In genomic region chr17:4999429-5000093, GRCh38 we compare ENCODE assay signal across 9 cellular contexts. TPM values are rescaled to one million over a fixed set of nuclear protein-coding genes. Genes with fewer than 3 reads are reported as not detected.
A peak's percentile ranks its signal among the peaks of the same experiment; 100 is the strongest.
DNase-seq lines count a peak whose midpoint lies in the region; ATAC-seq, FAIRE-seq and TF ChIP-seq lines count a peak whose summit lies in the region.
"Had no signal": no experiment of that assay in that cellular context is flagged by ENCODE, and none has a peak within 500 bp of the region (broad histone marks: within the 10 kb centered on the region; RNA-seq: fewer than 3 reads in every experiment).

No MANE protein-coding gene starts in this region.

- BruUV-seq in HepG2 (replicated peaks; lab: Mats Ljungman, UMichigan): TSS peak; percentile 73

- TF ChIP-seq POLR2A in body of pancreas (IDR thresholded peaks at IDR 0.05) (no peak), HepG2 (IDR thresholded peaks at IDR 0.05; ENCODE audit: insufficient read depth in 1 of 2, low read depth in 2 of 2, low read length in 2 of 2) (no peak), tibial nerve (IDR thresholded peaks at IDR 0.05) (no peak)

- H3K36me3 ChIP-seq in body of pancreas (replicated peaks in 1 of 2; ENCODE audit: insufficient read depth in 1 of 2, low read depth in 2 of 2) (peaks cover 9 to 22% of the 10 kb centered on the region in 2 donors), HepG2 (replicated peaks in 1 of 2; ENCODE audit: control insufficient read depth in 1 of 2, insufficient read depth in 2 of 2, low read length in 2 of 2) (peaks cover 15 to 38% of the 10 kb centered on the region in 2 experiments), tibial nerve (peaks cover 0 to 39% (median 26%) of the 10 kb centered on the region in 3 donors)

- H3K36me3 Mint-ChIP-seq in activated CD4-positive, alpha-beta T cell treated with anti-CD3 and anti-CD28 coated beads, Interleukin-2, amount 10 ng/mL, durations not matched to agents 7 days and 5 days (ENCODE audit: low read depth): peaks cover 39% of the 10 kb centered on the region

- no peaks in the 10 kb centered on the region for H4K20me1 ChIP-seq in HepG2 (ENCODE audit: insufficient read depth, low read length)

- H3K27me3 ChIP-seq in body of pancreas (no peaks in the 10 kb centered on the region), HepG2 (ENCODE audit: control insufficient read depth in 1 of 2, insufficient read depth in 2 of 2, low read length in 2 of 2) (no peaks in the 10 kb centered on the region; a peak in 1 of 5 replicates), tibial nerve (no peaks in the 10 kb centered on the region)

- in situ Hi-C loops in HepG2 (cut with HindIII; ENCODE audit: extremely low pct_ligation_motif_present, low pct_unique_long_range_greater_than_20kb): no loop called here

- TF ChIP-seq RAD21 in HepG2 (CRISPR knock-in tag; IDR thresholded peaks at IDR 0.05): no peak

- CTCF ChIA-PET in activated CD4-positive, alpha-beta T cell treated with anti-CD3 and anti-CD28 coated beads, Interleukin-2, amount 10 ng/mL, durations not matched to agents 7 days and 5 days (lab: Charles Lee): interaction anchor here (1.0 to 2.3 kb wide), 5 partner anchors 10 to 61 kb away, joined by 3 to 9 read pairs (median 3); no protein-coding TSS in a partner anchor
- CTCF ChIA-PET in HepG2 (lab: Yijun Ruan, JAX; ENCODE audit: low intra/inter-chr PET ratio, low total read pairs): no interaction called here

- H3K4me3 ChIP-seq in body of pancreas (no peak overlapping the region), HepG2 (replicated peaks in 1 of 3; ENCODE audit: insufficient read depth in 1 of 3, low read depth in 2 of 3, low read length in 3 of 3) (peak overlapping the region; percentile 91 to 93 (median 92)), tibial nerve (peak overlapping the region in 3 of 4 donors; percentile 69 to 96 (median 86))

- TF ChIP-seq CTCF in body of pancreas (IDR thresholded peaks at IDR 0.05) (no peak), HepG2 (CRISPR knock-in tag; IDR thresholded peaks at IDR 0.05) (no peak), tibial nerve (IDR thresholded peaks at IDR 0.05) (no peak)

- peaks cover 4% of the 10 kb centered on the region for H3K27me3 Mint-ChIP-seq in activated CD4-positive, alpha-beta T cell treated with anti-CD3 and anti-CD28 coated beads, Interleukin-2, amount 10 ng/mL, durations not matched to agents 7 days and 5 days

- 46 to 53% methylated on average over 11 to 12 of the region's 12 CpGs for WGBS in body of pancreas, 2 donors
- 67% methylated on average over 12 of the region's 12 CpGs for WGBS in HepG2 (ENCODE audit: low lambda C conversion rate)
- WGBS in tibial nerve, 2 donors: 63 to 68% methylated on average over 12 of the region's 12 CpGs

- intact Hi-C loops in body of pancreas (cut with DNase I): no loop called here
- intact Hi-C loops in HepG2 (cut with micrococcal nuclease; ENCODE audit: unreplicated experiment): no loop called here

- POLR2A ChIA-PET in activated CD4-positive, alpha-beta T cell treated with anti-CD3 and anti-CD28 coated beads, Interleukin-2, amount 10 ng/mL, durations not matched to agents 7 days and 5 days (lab: Charles Lee): no interaction called here
- POLR2A ChIA-PET in HepG2 (lab: Yijun Ruan, JAX): interaction anchor here (0.8 to 5.1 kb wide), 8 partner anchors 12 to 60 kb away, joined by 3 to 74 read pairs (median 8); partner anchors contain the start of genes CAMTA2, ENO3, RNF167 and SLC25A11

- H3K27ac Mint-ChIP-seq in activated CD4-positive, alpha-beta T cell treated with anti-CD3 and anti-CD28 coated beads, Interleukin-2, amount 10 ng/mL, durations not matched to agents 7 days and 5 days: peak overlapping the region; percentile 42

- ATAC-seq in body of pancreas (no peak), HepG2 (no peak), HG03469 (IDR thresholded peaks at IDR 0.05; ENCODE audit: unreplicated experiment) (no peak), HG03095 (IDR thresholded peaks at IDR 0.05; ENCODE audit: unreplicated experiment) (no peak)

- no peaks in the 10 kb centered on the region for H3K9me3 ChIP-seq in body of pancreas
- no peaks in the 10 kb centered on the region for H3K9me3 ChIP-seq in HepG2 (ENCODE audit: low read length)
- no peaks in the 10 kb centered on the region for H3K9me3 ChIP-seq in tibial nerve

- H3K4me1 ChIP-seq in body of pancreas: peaks cover 27% of the 10 kb centered on the region
- H3K4me1 ChIP-seq in HepG2 (ENCODE audit: insufficient read depth, low read length): peaks cover 28% of the 10 kb centered on the region
- peaks cover 0 to 37% (median 22%) of the 10 kb centered on the region in 4 donors for H3K4me1 ChIP-seq in tibial nerve

- H3K27ac ChIP-seq in body of pancreas (peak overlapping the region in 3 of 4 donors; percentile 82 to 93 (median 90)), HepG2 (ENCODE audit: extremely low read length, insufficient read depth, low read length) (peak overlapping the region; percentile 93), tibial nerve (peak overlapping the region in 3 of 4 donors; percentile 91 to 96 (median 95))

- no peak for FAIRE-seq in HepG2 (lab: Jason Lieb, UNC)

- TF ChIP-seq EP300 in HepG2 (IDR thresholded peaks at IDR 0.05; ENCODE audit: low read depth in 2 of 2, low read length in 2 of 2) (no peak), HepG2 (CRISPR knock-in tag; IDR thresholded peaks at IDR 0.05; ENCODE audit: borderline replicate concordance) (no peak), tibial nerve (IDR thresholded peaks at IDR 0.05) (no peak)

- no peak overlapping the region for H2AFZ ChIP-seq in HepG2 (ENCODE audit: low read length)

- peak overlapping the region; percentile 92 for H3K9ac ChIP-seq in HepG2 (ENCODE audit: insufficient read depth, low read depth, low read length)

- H3K4me1 Mint-ChIP-seq in activated CD4-positive, alpha-beta T cell treated with anti-CD3 and anti-CD28 coated beads, Interleukin-2, amount 10 ng/mL, durations not matched to agents 7 days and 5 days: peaks cover 23% of the 10 kb centered on the region

- DNase-seq in activated CD4-positive, alpha-beta T cell treated with anti-CD3 and anti-CD28 coated beads, Interleukin-2, amount 10 ng/mL, durations not matched to agents 7 days and 5 days: no peak
- DNase-seq in activated CD4-positive, alpha-beta T cell treated with anti-CD3 and anti-CD28 coated beads, Interleukin-2, amount 50 U/mL, for 48 hours: no peak
- DNase-seq in body of pancreas: no peak
- DNase-seq in HepG2 (ENCODE audit: low spot score): no peak
- DNase-seq in tibial nerve (ENCODE audit: low spot score in 2 of 2): no peak
- DNase-seq in stimulated activated naive CD4-positive, alpha-beta T cell treated with Interleukin-2 at 50 U/mL for 16 hours (lab: John Stamatoyannopoulos, UW): no peak
- DNase-seq: COR-L47 had no signal

- H3K4me3 Mint-ChIP-seq in activated CD4-positive, alpha-beta T cell treated with anti-CD3 and anti-CD28 coated beads, Interleukin-2, amount 10 ng/mL, durations not matched to agents 7 days and 5 days: peak overlapping the region; percentile 86

- peak overlapping the region; percentile 82 for H3K4me2 ChIP-seq in HepG2 (ENCODE audit: low read depth, low read length)

- H3K9me3 Mint-ChIP-seq in activated CD4-positive, alpha-beta T cell treated with anti-CD3 and anti-CD28 coated beads, Interleukin-2, amount 10 ng/mL, durations not matched to agents 7 days and 5 days: no peaks in the 10 kb centered on the region

- peaks cover 27% of the 10 kb centered on the region for H3K79me2 ChIP-seq in HepG2 (ENCODE audit: insufficient read depth, low read length)

RNA-seq across cellular contexts. Expression of gene KIF1C, which starts 1.8 kb away (rescaled TPM):
- total RNA-seq in activated CD4-positive, alpha-beta T cell treated with anti-CD3 and anti-CD28 coated beads, Interleukin-2, amount 10 ng/mL, durations not matched to agents 7 days and 5 days: 10 to 100 TPM; 36.6 to 48.8 TPM
- 10 to 100 TPM; 43.1 to 54.4 TPM for total RNA-seq in body of pancreas
- total RNA-seq in HepG2 (2016; rRNA removed; fragmentation: Illumina TruSeq; extraction: Trizol): 79.0 and 104 TPM in 2 replicates
- total RNA-seq in HepG2 (2016; cell fraction: cytosol; rRNA removed; fragmentation: Illumina TruSeq; extraction: Trizol; ENCODE audit: low read depth): 19.8 and 24.9 TPM in 2 replicates
- total RNA-seq in HepG2 (2016; cell fraction: insoluble cytoplasmic fraction; rRNA removed; fragmentation: Illumina TruSeq; extraction: Trizol): 62.8 and 109 TPM in 2 replicates
- 101 and 114 TPM in 2 replicates for total RNA-seq in HepG2 (2016; cell fraction: membrane; rRNA removed; fragmentation: Illumina TruSeq; extraction: Trizol)
- total RNA-seq in HepG2 (2016; cell fraction: nucleus; rRNA removed; fragmentation: Illumina TruSeq; extraction: Trizol): 47.9 and 62.6 TPM in 2 replicates
- 70.0 and 77.7 TPM in 2 replicates for polyA plus RNA-seq in HepG2 (2011; rRNA removed)
- polyA plus RNA-seq in HepG2 (2011; cell fraction: cytosol; rRNA removed): 41.2 and 41.3 TPM in 2 replicates
- 56.4 and 66.4 TPM in 2 replicates for polyA plus RNA-seq in HepG2 (2011; cell fraction: nucleus; rRNA removed)
- polyA plus RNA-seq in HepG2 (2012): 64.6 and 76.7 TPM in 2 replicates
- 35.2 and 41.4 TPM in 2 replicates for polyA plus RNA-seq in HepG2 (2016; cell fraction: cytosol; fragmentation: Illumina TruSeq; extraction: Trizol; ENCODE audit: low read depth)
- polyA plus RNA-seq in HepG2 (2016; cell fraction: insoluble cytoplasmic fraction; fragmentation: Illumina TruSeq; extraction: Trizol; ENCODE audit: low read depth): 92.0 and 117 TPM in 2 replicates
- 104 and 124 TPM in 2 replicates for polyA plus RNA-seq in HepG2 (2016; cell fraction: membrane; fragmentation: Illumina TruSeq; extraction: Trizol; ENCODE audit: low read depth)
- 138 and 143 TPM in 2 replicates for polyA plus RNA-seq in HepG2 (2016; cell fraction: nucleus; fragmentation: Illumina TruSeq; extraction: Trizol; ENCODE audit: insufficient read depth, low read depth)
- polyA minus RNA-seq in HepG2 (2011; rRNA and poly(A)+ RNA removed; ENCODE audit: low replicate concordance): 103 and 104 TPM in 2 replicates
- 33.7 and 51.0 TPM in 2 replicates for polyA minus RNA-seq in HepG2 (2011; cell fraction: cytosol; rRNA and poly(A)+ RNA removed)
- polyA minus RNA-seq in HepG2 (2011; cell fraction: nucleus; rRNA and poly(A)+ RNA removed): 23.3 and 28.5 TPM in 2 replicates
- 10 to 100 TPM; 78.0 to 89.7 (median 79.6) TPM for total RNA-seq in tibial nerve

RNA-seq across cellular contexts. Expression of gene INCA1, which starts 2.2 kb away (rescaled TPM):
- total RNA-seq in activated CD4-positive, alpha-beta T cell treated with anti-CD3 and anti-CD28 coated beads, Interleukin-2, amount 10 ng/mL, durations not matched to agents 7 days and 5 days: under 1 TPM; 0.35 to 0.50 TPM
- 1 to 10 TPM in 1 of 2 donors, not detected in 1; 1.0 TPM for total RNA-seq in body of pancreas
- total RNA-seq in HepG2 (2016; rRNA removed; fragmentation: Illumina TruSeq; extraction: Trizol): 0.35 and 0.93 TPM in 2 replicates
- 0.62 TPM in 1 of 2 replicates, not detected in the other for total RNA-seq in HepG2 (2016; cell fraction: cytosol; rRNA removed; fragmentation: Illumina TruSeq; extraction: Trizol; ENCODE audit: low read depth)
- 0.71 and 0.87 TPM in 2 replicates for total RNA-seq in HepG2 (2016; cell fraction: insoluble cytoplasmic fraction; rRNA removed; fragmentation: Illumina TruSeq; extraction: Trizol)
- 0.72 and 0.96 TPM in 2 replicates for total RNA-seq in HepG2 (2016; cell fraction: membrane; rRNA removed; fragmentation: Illumina TruSeq; extraction: Trizol)
- total RNA-seq in HepG2 (2016; cell fraction: nucleus; rRNA removed; fragmentation: Illumina TruSeq; extraction: Trizol): 0.50 and 0.81 TPM in 2 replicates
- polyA plus RNA-seq in HepG2 (2011; rRNA removed): 2.6 and 3.3 TPM in 2 replicates
- polyA plus RNA-seq in HepG2 (2011; cell fraction: cytosol; rRNA removed): 0.74 and 0.88 TPM in 2 replicates
- polyA plus RNA-seq in HepG2 (2011; cell fraction: nucleus; rRNA removed): 18.2 and 26.0 TPM in 2 replicates
- polyA plus RNA-seq in HepG2 (2012): 2.6 and 2.8 TPM in 2 replicates
- polyA plus RNA-seq in HepG2 (2016; cell fraction: cytosol; fragmentation: Illumina TruSeq; extraction: Trizol; ENCODE audit: low read depth): 0.38 and 0.86 TPM in 2 replicates
- polyA plus RNA-seq in HepG2 (2016; cell fraction: insoluble cytoplasmic fraction; fragmentation: Illumina TruSeq; extraction: Trizol; ENCODE audit: low read depth): 0.45 and 0.92 TPM in 2 replicates
- polyA plus RNA-seq in HepG2 (2016; cell fraction: membrane; fragmentation: Illumina TruSeq; extraction: Trizol; ENCODE audit: low read depth): 0.81 and 1.4 TPM in 2 replicates
- polyA plus RNA-seq in HepG2 (2016; cell fraction: nucleus; fragmentation: Illumina TruSeq; extraction: Trizol; ENCODE audit: insufficient read depth, low read depth): 3.6 and 4.5 TPM in 2 replicates
- polyA minus RNA-seq in HepG2 (2011; rRNA and poly(A)+ RNA removed; ENCODE audit: low replicate concordance): 0.61 and 0.68 TPM in 2 replicates
- 0.88 TPM in 1 of 2 replicates, not detected in the other for polyA minus RNA-seq in HepG2 (2011; cell fraction: cytosol; rRNA and poly(A)+ RNA removed)
- 0.50 and 0.77 TPM in 2 replicates for polyA minus RNA-seq in HepG2 (2011; cell fraction: nucleus; rRNA and poly(A)+ RNA removed)
- 1 to 10 TPM; 1.2 to 1.8 (median 1.7) TPM for total RNA-seq in tibial nerve

RNA-seq across cellular contexts. Expression of gene CAMTA2, which starts 12.1 kb away (rescaled TPM):
- 10 to 100 TPM; 58.2 to 62.7 TPM for total RNA-seq in activated CD4-positive, alpha-beta T cell treated with anti-CD3 and anti-CD28 coated beads, Interleukin-2, amount 10 ng/mL, durations not matched to agents 7 days and 5 days
- total RNA-seq in body of pancreas (10 to 100 TPM; 17.1 to 48.8 TPM), HepG2 (2016; rRNA removed; fragmentation: Illumina TruSeq; extraction: Trizol) (4.0 and 4.1 TPM in 2 replicates), tibial nerve (10 to 100 TPM; 15.3 to 46.2 (median 22.5) TPM)
- 3.3 and 4.0 TPM in 2 replicates for total RNA-seq in HepG2 (2016; cell fraction: cytosol; rRNA removed; fragmentation: Illumina TruSeq; extraction: Trizol; ENCODE audit: low read depth)
- 2.2 and 3.5 TPM in 2 replicates for total RNA-seq in HepG2 (2016; cell fraction: insoluble cytoplasmic fraction; rRNA removed; fragmentation: Illumina TruSeq; extraction: Trizol)
- 5.1 and 5.5 TPM in 2 replicates for total RNA-seq in HepG2 (2016; cell fraction: membrane; rRNA removed; fragmentation: Illumina TruSeq; extraction: Trizol)
- total RNA-seq in HepG2 (2016; cell fraction: nucleus; rRNA removed; fragmentation: Illumina TruSeq; extraction: Trizol): 4.3 TPM in 2 replicates
- 7.1 and 8.9 TPM in 2 replicates for polyA plus RNA-seq in HepG2 (2011; rRNA removed)
- polyA plus RNA-seq in HepG2 (2011; cell fraction: cytosol; rRNA removed): 2.3 and 3.4 TPM in 2 replicates
- 43.3 and 56.3 TPM in 2 replicates for polyA plus RNA-seq in HepG2 (2011; cell fraction: nucleus; rRNA removed)
- polyA plus RNA-seq in HepG2 (2012): 14.9 and 15.5 TPM in 2 replicates
- polyA plus RNA-seq in HepG2 (2016; cell fraction: cytosol; fragmentation: Illumina TruSeq; extraction: Trizol; ENCODE audit: low read depth): 6.5 and 6.8 TPM in 2 replicates
- 8.3 and 11.9 TPM in 2 replicates for polyA plus RNA-seq in HepG2 (2016; cell fraction: insoluble cytoplasmic fraction; fragmentation: Illumina TruSeq; extraction: Trizol; ENCODE audit: low read depth)
- 12.2 and 12.5 TPM in 2 replicates for polyA plus RNA-seq in HepG2 (2016; cell fraction: membrane; fragmentation: Illumina TruSeq; extraction: Trizol; ENCODE audit: low read depth)
- 40.0 and 44.3 TPM in 2 replicates for polyA plus RNA-seq in HepG2 (2016; cell fraction: nucleus; fragmentation: Illumina TruSeq; extraction: Trizol; ENCODE audit: insufficient read depth, low read depth)
- polyA minus RNA-seq in HepG2 (2011; rRNA and poly(A)+ RNA removed; ENCODE audit: low replicate concordance): 13.3 and 14.6 TPM in 2 replicates
- 5.4 and 6.2 TPM in 2 replicates for polyA minus RNA-seq in HepG2 (2011; cell fraction: cytosol; rRNA and poly(A)+ RNA removed)
- polyA minus RNA-seq in HepG2 (2011; cell fraction: nucleus; rRNA and poly(A)+ RNA removed): 6.8 and 10.8 TPM in 2 replicates

RNA-seq across cellular contexts. Expression of gene SPAG7, which starts 31.9 kb away (rescaled TPM):
- total RNA-seq in activated CD4-positive, alpha-beta T cell treated with anti-CD3 and anti-CD28 coated beads, Interleukin-2, amount 10 ng/mL, durations not matched to agents 7 days and 5 days: 10 to 100 TPM; 47.7 to 53.6 TPM
- total RNA-seq in body of pancreas: 10 to 100 TPM; 26.2 to 29.0 TPM
- total RNA-seq in HepG2 (2016; rRNA removed; fragmentation: Illumina TruSeq; extraction: Trizol): 59.0 and 74.8 TPM in 2 replicates
- 15.5 and 15.8 TPM in 2 replicates for total RNA-seq in HepG2 (2016; cell fraction: cytosol; rRNA removed; fragmentation: Illumina TruSeq; extraction: Trizol; ENCODE audit: low read depth)
- total RNA-seq in HepG2 (2016; cell fraction: insoluble cytoplasmic fraction; rRNA removed; fragmentation: Illumina TruSeq; extraction: Trizol): 57.5 and 79.4 TPM in 2 replicates
- 24.4 and 25.5 TPM in 2 replicates for total RNA-seq in HepG2 (2016; cell fraction: membrane; rRNA removed; fragmentation: Illumina TruSeq; extraction: Trizol)
- total RNA-seq in HepG2 (2016; cell fraction: nucleus; rRNA removed; fragmentation: Illumina TruSeq; extraction: Trizol): 29.6 and 30.0 TPM in 2 replicates
- polyA plus RNA-seq in HepG2 (2011; rRNA removed): 46.6 and 51.0 TPM in 2 replicates
- polyA plus RNA-seq in HepG2 (2011; cell fraction: cytosol; rRNA removed): 42.5 and 54.3 TPM in 2 replicates
- 48.9 and 55.1 TPM in 2 replicates for polyA plus RNA-seq in HepG2 (2011; cell fraction: nucleus; rRNA removed)
- polyA plus RNA-seq in HepG2 (2012): 46.7 and 52.1 TPM in 2 replicates
- 18.4 and 18.9 TPM in 2 replicates for polyA plus RNA-seq in HepG2 (2016; cell fraction: cytosol; fragmentation: Illumina TruSeq; extraction: Trizol; ENCODE audit: low read depth)
- polyA plus RNA-seq in HepG2 (2016; cell fraction: insoluble cytoplasmic fraction; fragmentation: Illumina TruSeq; extraction: Trizol; ENCODE audit: low read depth): 103 and 105 TPM in 2 replicates
- polyA plus RNA-seq in HepG2 (2016; cell fraction: membrane; fragmentation: Illumina TruSeq; extraction: Trizol; ENCODE audit: low read depth): 24.3 and 25.8 TPM in 2 replicates
- polyA plus RNA-seq in HepG2 (2016; cell fraction: nucleus; fragmentation: Illumina TruSeq; extraction: Trizol; ENCODE audit: insufficient read depth, low read depth): 73.4 and 75.2 TPM in 2 replicates
- polyA minus RNA-seq in HepG2 (2011; rRNA and poly(A)+ RNA removed; ENCODE audit: low replicate concordance): 13.7 and 25.4 TPM in 2 replicates
- polyA minus RNA-seq in HepG2 (2011; cell fraction: cytosol; rRNA and poly(A)+ RNA removed): 15.3 and 21.8 TPM in 2 replicates
- polyA minus RNA-seq in HepG2 (2011; cell fraction: nucleus; rRNA and poly(A)+ RNA removed): 19.0 and 27.0 TPM in 2 replicates
- total RNA-seq in tibial nerve: 10 to 100 TPM; 36.9 to 70.0 (median 42.0) TPM

RNA-seq across cellular contexts. Expression of gene SLC52A1, which starts 35.7 kb away (rescaled TPM):
- total RNA-seq in activated CD4-positive, alpha-beta T cell treated with anti-CD3 and anti-CD28 coated beads, Interleukin-2, amount 10 ng/mL, durations not matched to agents 7 days and 5 days: under 1 TPM; 0.48 to 0.82 TPM
- not detected for total RNA-seq in body of pancreas
- 0.13 TPM in 1 of 2 replicates, not detected in the other for total RNA-seq in HepG2 (2016; rRNA removed; fragmentation: Illumina TruSeq; extraction: Trizol)
- not detected in 2 replicates for total RNA-seq in HepG2 (2016; cell fraction: cytosol; rRNA removed; fragmentation: Illumina TruSeq; extraction: Trizol; ENCODE audit: low read depth)
- 0.11 TPM in 1 of 2 replicates, not detected in the other for total RNA-seq in HepG2 (2016; cell fraction: insoluble cytoplasmic fraction; rRNA removed; fragmentation: Illumina TruSeq; extraction: Trizol)
- total RNA-seq in HepG2 (2016; cell fraction: membrane; rRNA removed; fragmentation: Illumina TruSeq; extraction: Trizol): not detected in 2 replicates
- 0.16 TPM in 1 of 2 replicates, not detected in the other for total RNA-seq in HepG2 (2016; cell fraction: nucleus; rRNA removed; fragmentation: Illumina TruSeq; extraction: Trizol)
- 0.03 TPM in 1 of 2 replicates, not detected in the other for polyA plus RNA-seq in HepG2 (2011; rRNA removed)
- polyA plus RNA-seq in HepG2 (2011; cell fraction: cytosol; rRNA removed): 0.03 TPM in 1 of 2 replicates, not detected in the other
- polyA plus RNA-seq in HepG2 (2011; cell fraction: nucleus; rRNA removed): 0.10 and 0.11 TPM in 2 replicates
- polyA plus RNA-seq in HepG2 (2012): not detected in 2 replicates
- not detected in 2 replicates for polyA plus RNA-seq in HepG2 (2016; cell fraction: cytosol; fragmentation: Illumina TruSeq; extraction: Trizol; ENCODE audit: low read depth)
- not detected in 2 replicates for polyA plus RNA-seq in HepG2 (2016; cell fraction: insoluble cytoplasmic fraction; fragmentation: Illumina TruSeq; extraction: Trizol; ENCODE audit: low read depth)
- not detected in 2 replicates for polyA plus RNA-seq in HepG2 (2016; cell fraction: membrane; fragmentation: Illumina TruSeq; extraction: Trizol; ENCODE audit: low read depth)
- polyA plus RNA-seq in HepG2 (2016; cell fraction: nucleus; fragmentation: Illumina TruSeq; extraction: Trizol; ENCODE audit: insufficient read depth, low read depth): not detected in 2 replicates
- polyA minus RNA-seq in HepG2 (2011; rRNA and poly(A)+ RNA removed; ENCODE audit: low replicate concordance): not detected in 2 replicates
- polyA minus RNA-seq in HepG2 (2011; cell fraction: cytosol; rRNA and poly(A)+ RNA removed): not detected in 2 replicates
- polyA minus RNA-seq in HepG2 (2011; cell fraction: nucleus; rRNA and poly(A)+ RNA removed): not detected in 2 replicates
- total RNA-seq in tibial nerve: not detected

Comparison
In these comparisons a context has a peak if more than half of its experiments do, and no peak if none do; other contexts are left out.
1. H3K4me3 ChIP-seq: peak in HepG2 (3 of 3) and tibial nerve (3 of 4); none in body of pancreas (0 of 2).
2. Peak in every context shown above with its lines, with median percentiles within 50 percentile points of each other: H3K27ac ChIP-seq.